ENCODE assay signal across 1 cellular context in the genomic region with DNA sequence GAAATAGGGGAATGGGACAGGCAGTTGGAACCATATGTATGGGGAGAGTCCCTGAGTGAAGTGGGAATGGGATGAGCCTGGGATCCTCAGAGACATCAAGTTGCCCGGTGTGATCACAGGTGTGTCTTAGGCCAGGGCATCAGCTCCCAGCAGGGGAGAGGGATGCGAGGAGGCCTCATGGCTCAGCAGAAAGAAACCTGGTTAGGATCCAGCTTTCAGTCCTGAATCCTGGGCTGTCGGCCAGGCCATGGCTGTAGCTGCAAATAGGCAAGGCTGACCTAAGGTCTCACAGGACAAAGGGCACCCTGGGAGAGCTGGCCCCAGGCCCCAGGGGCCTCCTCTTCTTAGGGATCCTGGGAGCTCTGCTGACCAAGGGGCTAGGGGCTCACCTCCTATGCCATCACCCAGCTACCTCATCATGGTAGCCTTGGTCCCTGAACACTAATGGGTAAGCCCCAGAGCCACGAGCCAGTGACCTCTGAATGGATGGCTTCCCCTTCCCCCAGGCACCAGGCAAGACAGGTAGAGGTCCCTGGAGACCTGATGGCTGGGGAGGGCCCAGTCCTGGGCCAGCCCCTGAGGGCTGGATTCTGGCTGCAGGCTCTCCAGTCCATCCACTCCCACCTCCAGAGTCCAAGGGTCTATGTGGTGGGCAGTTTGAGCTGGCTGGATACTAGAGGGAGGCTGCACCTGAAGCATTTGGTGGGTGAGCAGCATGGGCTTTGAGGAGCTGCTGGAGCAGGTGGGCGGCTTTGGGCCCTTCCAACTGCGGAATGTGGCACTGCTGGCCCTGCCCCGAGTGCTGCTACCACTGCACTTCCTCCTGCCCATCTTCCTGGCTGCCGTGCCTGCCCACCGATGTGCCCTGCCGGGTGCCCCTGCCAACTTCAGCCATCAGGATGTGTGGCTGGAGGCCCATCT.
A peak's percentile ranks its signal among the peaks of the same experiment; 100 is the strongest.
TF ChIP-seq lines count a peak whose summit lies in the region.

A gene with protein sequence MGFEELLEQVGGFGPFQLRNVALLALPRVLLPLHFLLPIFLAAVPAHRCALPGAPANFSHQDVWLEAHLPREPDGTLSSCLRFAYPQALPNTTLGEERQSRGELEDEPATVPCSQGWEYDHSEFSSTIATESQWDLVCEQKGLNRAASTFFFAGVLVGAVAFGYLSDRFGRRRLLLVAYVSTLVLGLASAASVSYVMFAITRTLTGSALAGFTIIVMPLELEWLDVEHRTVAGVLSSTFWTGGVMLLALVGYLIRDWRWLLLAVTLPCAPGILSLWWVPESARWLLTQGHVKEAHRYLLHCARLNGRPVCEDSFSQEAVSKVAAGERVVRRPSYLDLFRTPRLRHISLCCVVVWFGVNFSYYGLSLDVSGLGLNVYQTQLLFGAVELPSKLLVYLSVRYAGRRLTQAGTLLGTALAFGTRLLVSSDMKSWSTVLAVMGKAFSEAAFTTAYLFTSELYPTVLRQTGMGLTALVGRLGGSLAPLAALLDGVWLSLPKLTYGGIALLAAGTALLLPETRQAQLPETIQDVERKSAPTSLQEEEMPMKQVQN (plus strand): TSS at position 617 of the 921 bp plus-strand sequence. CDS start 99 bp downstream, at position 716.

TF ChIP-seq in HepG2, 621 proteins besides CTCF, POLR2A, EP300 and RAD21 (continued from another document and continues in another):
- TF ChIP-seq, protein P1, sequence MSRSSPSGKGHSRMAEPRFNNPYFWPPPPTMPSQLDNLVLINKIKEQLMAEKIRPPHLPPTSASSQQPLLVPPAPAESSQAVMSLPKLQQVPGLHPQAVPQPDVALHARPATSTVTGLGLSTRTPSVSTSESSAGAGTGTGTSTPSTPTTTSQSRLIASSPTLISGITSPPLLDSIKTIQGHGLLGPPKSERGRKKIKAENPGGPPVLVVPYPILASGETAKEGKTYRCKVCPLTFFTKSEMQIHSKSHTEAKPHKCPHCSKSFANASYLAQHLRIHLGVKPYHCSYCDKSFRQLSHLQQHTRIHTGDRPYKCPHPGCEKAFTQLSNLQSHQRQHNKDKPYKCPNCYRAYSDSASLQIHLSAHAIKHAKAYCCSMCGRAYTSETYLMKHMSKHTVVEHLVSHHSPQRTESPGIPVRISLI (CRISPR knock-in tag; IDR thresholded peaks at IDR 0.05; ENCODE audit: borderline replicate concordance): 0 out of 2 replicates have a peak, but pooled peaks have one; percentile 39
- TF ChIP-seq HOXD1 (CRISPR knock-in tag; IDR thresholded peaks at IDR 0.05) (no peak), MEIS1 (CRISPR knock-in tag; IDR thresholded peaks at IDR 0.05; ENCODE audit: borderline replicate concordance) (peak; percentile 73; the same call in 1 of the 2 replicates), NAIF1 (CRISPR knock-in tag; IDR thresholded peaks at IDR 0.05; ENCODE audit: borderline replicate concordance) (no peak), ZNF589 (CRISPR knock-in tag; conservative IDR thresholded peaks at IDR 0.05) (no peak), ZSCAN30 (CRISPR knock-in tag; IDR thresholded peaks at IDR 0.05) (no peak), ZNF264 (CRISPR knock-in tag; IDR thresholded peaks at IDR 0.05) (no peak), HOXA7 (CRISPR knock-in tag; IDR thresholded peaks at IDR 0.05) (no peak), ZNF530 (CRISPR knock-in tag; IDR thresholded peaks at IDR 0.05; ENCODE audit: low read depth) (no peak), ZNF619 (CRISPR knock-in tag; IDR thresholded peaks at IDR 0.05) (no peak), FOXC1 (CRISPR knock-in tag; IDR thresholded peaks at IDR 0.05; ENCODE audit: borderline replicate concordance) (no peak; the same call in 1 of the 2 replicates), RBM39 (IDR thresholded peaks at IDR 0.05; ENCODE audit: low read depth, low read length, poor library complexity, severe bottlenecking) (no peak), NFRKB (IDR thresholded peaks at IDR 0.05) (no peak), GTF2F1 (IDR thresholded peaks at IDR 0.05; ENCODE audit: low read length) (no peak), KLF9 (CRISPR knock-in tag; IDR thresholded peaks at IDR 0.05; ENCODE audit: low read depth) (no peak), NFE2L1 (CRISPR knock-in tag; IDR thresholded peaks at IDR 0.05; ENCODE audit: borderline replicate concordance) (no peak), THYN1 (CRISPR knock-in tag; IDR thresholded peaks at IDR 0.05; ENCODE audit: borderline replicate concordance, low read depth) (no peak), ZSCAN31 (CRISPR knock-in tag; IDR thresholded peaks at IDR 0.05; ENCODE audit: low read depth) (no peak), TSC22D2 (CRISPR knock-in tag; IDR thresholded peaks at IDR 0.05; ENCODE audit: borderline replicate concordance) (peak; percentile 62; the same call in 1 of the 2 replicates), ZSCAN12 (CRISPR knock-in tag; IDR thresholded peaks at IDR 0.05) (no peak), JUND (CRISPR knock-in tag; IDR thresholded peaks at IDR 0.05) (no peak), PITX1 (CRISPR knock-in tag; IDR thresholded peaks at IDR 0.05) (peak; percentile 61), SNRNP70 (IDR thresholded peaks at IDR 0.05; ENCODE audit: low read depth, low read length) (no peak), RFXANK (CRISPR knock-in tag; IDR thresholded peaks at IDR 0.05) (no peak), ARNT2 (CRISPR knock-in tag; IDR thresholded peaks at IDR 0.05; ENCODE audit: low read depth) (peak; percentile 87), ZNF616 (CRISPR knock-in tag; IDR thresholded peaks at IDR 0.05; ENCODE audit: low read depth) (no peak), ZBTB3 (CRISPR knock-in tag; IDR thresholded peaks at IDR 0.05; ENCODE audit: borderline replicate concordance, low read depth) (0 out of 2 replicates have a peak, but pooled peaks have one; percentile 40), ZFY (CRISPR knock-in tag; IDR thresholded peaks at IDR 0.05) (peak; percentile 78), MAFG (CRISPR knock-in tag; IDR thresholded peaks at IDR 0.05) (no peak), FOXA3 (CRISPR knock-in tag; IDR thresholded peaks at IDR 0.05) (0 out of 2 replicates have a peak, but pooled peaks have one; percentile 21), SALL1 (CRISPR knock-in tag; IDR thresholded peaks at IDR 0.05) (peak; percentile 74), ZNF225 (CRISPR knock-in tag; IDR thresholded peaks at IDR 0.05) (peak; percentile 71; the same call in 1 of the 2 replicates), ZNF383 (CRISPR knock-in tag; IDR thresholded peaks at IDR 0.05; ENCODE audit: borderline replicate concordance) (peak; percentile 83; the same call in 1 of the 2 replicates), MLLT10 (CRISPR knock-in tag; IDR thresholded peaks at IDR 0.05) (no peak), ZNF878 (CRISPR knock-in tag; IDR thresholded peaks at IDR 0.05) (no peak), SRF (IDR thresholded peaks at IDR 0.05; ENCODE audit: low read depth, low read length) (no peak), SOX5 (CRISPR knock-in tag; IDR thresholded peaks at IDR 0.05; ENCODE audit: borderline replicate concordance) (peak; percentile 48), ZEB1 (IDR thresholded peaks at IDR 0.05; ENCODE audit: insufficient replicate concordance, low read depth) (peak; percentile 77), ZFP41 (CRISPR knock-in tag; IDR thresholded peaks at IDR 0.05; ENCODE audit: borderline replicate concordance) (no peak; the same call in 1 of the 2 replicates), ZNF558 (CRISPR knock-in tag; IDR thresholded peaks at IDR 0.05; ENCODE audit: borderline replicate concordance) (peak; percentile 82; the same call in 1 of the 2 replicates), ZNF136 (CRISPR knock-in tag; IDR thresholded peaks at IDR 0.05; ENCODE audit: low read depth) (no peak)
- TF ChIP-seq, protein P2, sequence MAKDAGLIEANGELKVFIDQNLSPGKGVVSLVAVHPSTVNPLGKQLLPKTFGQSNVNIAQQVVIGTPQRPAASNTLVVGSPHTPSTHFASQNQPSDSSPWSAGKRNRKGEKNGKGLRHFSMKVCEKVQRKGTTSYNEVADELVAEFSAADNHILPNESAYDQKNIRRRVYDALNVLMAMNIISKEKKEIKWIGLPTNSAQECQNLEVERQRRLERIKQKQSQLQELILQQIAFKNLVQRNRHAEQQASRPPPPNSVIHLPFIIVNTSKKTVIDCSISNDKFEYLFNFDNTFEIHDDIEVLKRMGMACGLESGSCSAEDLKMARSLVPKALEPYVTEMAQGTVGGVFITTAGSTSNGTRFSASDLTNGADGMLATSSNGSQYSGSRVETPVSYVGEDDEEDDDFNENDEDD (CRISPR knock-in tag; IDR thresholded peaks at IDR 0.05; ENCODE audit: borderline replicate concordance): peak; percentile 9; the same call in 1 of the 2 replicates
- TF ChIP-seq, protein P3, sequence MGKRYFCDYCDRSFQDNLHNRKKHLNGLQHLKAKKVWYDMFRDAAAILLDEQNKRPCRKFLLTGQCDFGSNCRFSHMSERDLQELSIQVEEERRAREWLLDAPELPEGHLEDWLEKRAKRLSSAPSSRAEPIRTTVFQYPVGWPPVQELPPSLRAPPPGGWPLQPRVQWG (CRISPR knock-in tag; IDR thresholded peaks at IDR 0.05; ENCODE audit: borderline replicate concordance, low read depth): no peak
- TF ChIP-seq, protein P4, sequence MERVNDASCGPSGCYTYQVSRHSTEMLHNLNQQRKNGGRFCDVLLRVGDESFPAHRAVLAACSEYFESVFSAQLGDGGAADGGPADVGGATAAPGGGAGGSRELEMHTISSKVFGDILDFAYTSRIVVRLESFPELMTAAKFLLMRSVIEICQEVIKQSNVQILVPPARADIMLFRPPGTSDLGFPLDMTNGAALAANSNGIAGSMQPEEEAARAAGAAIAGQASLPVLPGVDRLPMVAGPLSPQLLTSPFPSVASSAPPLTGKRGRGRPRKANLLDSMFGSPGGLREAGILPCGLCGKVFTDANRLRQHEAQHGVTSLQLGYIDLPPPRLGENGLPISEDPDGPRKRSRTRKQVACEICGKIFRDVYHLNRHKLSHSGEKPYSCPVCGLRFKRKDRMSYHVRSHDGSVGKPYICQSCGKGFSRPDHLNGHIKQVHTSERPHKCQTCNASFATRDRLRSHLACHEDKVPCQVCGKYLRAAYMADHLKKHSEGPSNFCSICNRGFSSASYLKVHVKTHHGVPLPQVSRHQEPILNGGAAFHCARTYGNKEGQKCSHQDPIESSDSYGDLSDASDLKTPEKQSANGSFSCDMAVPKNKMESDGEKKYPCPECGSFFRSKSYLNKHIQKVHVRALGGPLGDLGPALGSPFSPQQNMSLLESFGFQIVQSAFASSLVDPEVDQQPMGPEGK (CRISPR knock-in tag; IDR thresholded peaks at IDR 0.05): peak; percentile 66
- TF ChIP-seq, protein P5, sequence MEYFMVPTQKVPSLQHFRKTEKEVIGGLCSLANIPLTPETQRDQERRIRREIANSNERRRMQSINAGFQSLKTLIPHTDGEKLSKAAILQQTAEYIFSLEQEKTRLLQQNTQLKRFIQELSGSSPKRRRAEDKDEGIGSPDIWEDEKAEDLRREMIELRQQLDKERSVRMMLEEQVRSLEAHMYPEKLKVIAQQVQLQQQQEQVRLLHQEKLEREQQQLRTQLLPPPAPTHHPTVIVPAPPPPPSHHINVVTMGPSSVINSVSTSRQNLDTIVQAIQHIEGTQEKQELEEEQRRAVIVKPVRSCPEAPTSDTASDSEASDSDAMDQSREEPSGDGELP (IDR thresholded peaks at IDR 0.05; ENCODE audit: borderline replicate concordance, low read depth): peak; percentile 40; the same call in 1 of the 2 replicates
- TF ChIP-seq, protein P6, sequence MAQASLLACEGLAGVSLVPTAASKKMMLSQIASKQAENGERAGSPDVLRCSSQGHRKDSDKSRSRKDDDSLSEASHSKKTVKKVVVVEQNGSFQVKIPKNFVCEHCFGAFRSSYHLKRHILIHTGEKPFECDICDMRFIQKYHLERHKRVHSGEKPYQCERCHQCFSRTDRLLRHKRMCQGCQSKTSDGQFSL (CRISPR knock-in tag; IDR thresholded peaks at IDR 0.05): no peak
- TF ChIP-seq, protein P7, sequence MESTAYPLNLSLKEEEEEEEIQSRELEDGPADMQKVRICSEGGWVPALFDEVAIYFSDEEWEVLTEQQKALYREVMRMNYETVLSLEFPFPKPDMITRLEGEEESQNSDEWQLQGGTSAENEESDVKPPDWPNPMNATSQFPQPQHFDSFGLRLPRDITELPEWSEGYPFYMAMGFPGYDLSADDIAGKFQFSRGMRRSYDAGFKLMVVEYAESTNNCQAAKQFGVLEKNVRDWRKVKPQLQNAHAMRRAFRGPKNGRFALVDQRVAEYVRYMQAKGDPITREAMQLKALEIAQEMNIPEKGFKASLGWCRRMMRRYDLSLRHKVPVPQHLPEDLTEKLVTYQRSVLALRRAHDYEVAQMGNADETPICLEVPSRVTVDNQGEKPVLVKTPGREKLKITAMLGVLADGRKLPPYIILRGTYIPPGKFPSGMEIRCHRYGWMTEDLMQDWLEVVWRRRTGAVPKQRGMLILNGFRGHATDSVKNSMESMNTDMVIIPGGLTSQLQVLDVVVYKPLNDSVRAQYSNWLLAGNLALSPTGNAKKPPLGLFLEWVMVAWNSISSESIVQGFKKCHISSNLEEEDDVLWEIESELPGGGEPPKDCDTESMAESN (CRISPR knock-in tag; conservative IDR thresholded peaks at IDR 0.05): peak; percentile 53; the same call in 1 of the 2 replicates
- TF ChIP-seq, protein P8, sequence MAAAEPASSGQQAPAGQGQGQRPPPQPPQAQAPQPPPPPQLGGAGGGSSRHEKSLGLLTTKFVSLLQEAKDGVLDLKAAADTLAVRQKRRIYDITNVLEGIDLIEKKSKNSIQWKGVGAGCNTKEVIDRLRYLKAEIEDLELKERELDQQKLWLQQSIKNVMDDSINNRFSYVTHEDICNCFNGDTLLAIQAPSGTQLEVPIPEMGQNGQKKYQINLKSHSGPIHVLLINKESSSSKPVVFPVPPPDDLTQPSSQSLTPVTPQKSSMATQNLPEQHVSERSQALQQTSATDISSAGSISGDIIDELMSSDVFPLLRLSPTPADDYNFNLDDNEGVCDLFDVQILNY (CRISPR knock-in tag; conservative IDR thresholded peaks at IDR 0.05): no peak
- TF ChIP-seq, protein P9, sequence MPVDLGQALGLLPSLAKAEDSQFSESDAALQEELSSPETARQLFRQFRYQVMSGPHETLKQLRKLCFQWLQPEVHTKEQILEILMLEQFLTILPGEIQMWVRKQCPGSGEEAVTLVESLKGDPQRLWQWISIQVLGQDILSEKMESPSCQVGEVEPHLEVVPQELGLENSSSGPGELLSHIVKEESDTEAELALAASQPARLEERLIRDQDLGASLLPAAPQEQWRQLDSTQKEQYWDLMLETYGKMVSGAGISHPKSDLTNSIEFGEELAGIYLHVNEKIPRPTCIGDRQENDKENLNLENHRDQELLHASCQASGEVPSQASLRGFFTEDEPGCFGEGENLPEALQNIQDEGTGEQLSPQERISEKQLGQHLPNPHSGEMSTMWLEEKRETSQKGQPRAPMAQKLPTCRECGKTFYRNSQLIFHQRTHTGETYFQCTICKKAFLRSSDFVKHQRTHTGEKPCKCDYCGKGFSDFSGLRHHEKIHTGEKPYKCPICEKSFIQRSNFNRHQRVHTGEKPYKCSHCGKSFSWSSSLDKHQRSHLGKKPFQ (CRISPR knock-in tag; IDR thresholded peaks at IDR 0.05; ENCODE audit: insufficient replicate concordance): no peak
- TF ChIP-seq, protein P10, sequence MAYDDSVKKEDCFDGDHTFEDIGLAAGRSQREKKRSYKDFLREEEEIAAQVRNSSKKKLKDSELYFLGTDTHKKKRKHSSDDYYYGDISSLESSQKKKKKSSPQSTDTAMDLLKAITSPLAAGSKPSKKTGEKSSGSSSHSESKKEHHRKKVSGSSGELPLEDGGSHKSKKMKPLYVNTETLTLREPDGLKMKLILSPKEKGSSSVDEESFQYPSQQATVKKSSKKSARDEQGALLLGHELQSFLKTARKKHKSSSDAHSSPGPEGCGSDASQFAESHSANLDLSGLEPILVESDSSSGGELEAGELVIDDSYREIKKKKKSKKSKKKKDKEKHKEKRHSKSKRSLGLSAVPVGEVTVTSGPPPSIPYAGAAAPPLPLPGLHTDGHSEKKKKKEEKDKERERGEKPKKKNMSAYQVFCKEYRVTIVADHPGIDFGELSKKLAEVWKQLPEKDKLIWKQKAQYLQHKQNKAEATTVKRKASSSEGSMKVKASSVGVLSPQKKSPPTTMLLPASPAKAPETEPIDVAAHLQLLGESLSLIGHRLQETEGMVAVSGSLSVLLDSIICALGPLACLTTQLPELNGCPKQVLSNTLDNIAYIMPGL (CRISPR knock-in tag; IDR thresholded peaks at IDR 0.05; ENCODE audit: borderline replicate concordance in 1 of 2, low read depth in 1 of 2): peak in 1 of 2 experiments; percentile 21; a peak in 1 of 4 replicates
